8 cellular contexts compared by ENCODE assay signal in genomic region chr16:31458073-31458834, GRCh38. TPM values are rescaled to one million over a fixed set of nuclear protein-coding genes. Genes with fewer than 3 reads are reported as not detected.
DNase-seq lines count a peak whose midpoint lies in the region; ATAC-seq and TF ChIP-seq lines count a peak whose summit lies in the region.

No MANE protein-coding gene starts in this region.

- DNase-seq in EL (peak; percentile 61), H7 (peak; percentile 71), NCI-H2171 (lab: John Stamatoyannopoulos, UW) (peak; percentile 29), epithelial cell of prostate (ENCODE audit: low read depth, low spot score) (no peak), type B pancreatic cell (ENCODE audit: extremely low spot score, unreplicated experiment) (no peak)
- peak; percentile 92 for DNase-seq in activated CD8-positive, alpha-beta memory T cell treated with anti-CD3 and anti-CD28 coated beads, Interleukin-2, amount 10 ng/mL, durations not matched to agents 7 days and 5 days
- peak; percentile 39 to 77 (median 60) for DNase-seq in naive thymus-derived CD8-positive, alpha-beta T cell

- CTCF ChIA-PET in activated CD8-positive, alpha-beta memory T cell treated with anti-CD3 and anti-CD28 coated beads, Interleukin-2, amount 10 ng/mL, durations not matched to agents 7 days and 5 days (lab: Charles Lee): interaction anchor here (0.6 to 7.9 kb wide), 20 partner anchors 10 to 419 kb away, joined by 3 to 74 read pairs (median 4); partner anchors contain the start of genes PYDC1, RUSF1, ZNF267 and ZNF843

- H3K27me3 Mint-ChIP-seq in activated CD8-positive, alpha-beta memory T cell treated with anti-CD3 and anti-CD28 coated beads, Interleukin-2, amount 10 ng/mL, durations not matched to agents 7 days and 5 days: no peaks in the 10 kb centered on the region
- no peaks in the 10 kb centered on the region for H3K27me3 Mint-ChIP-seq in naive thymus-derived CD8-positive, alpha-beta T cell
- no peaks in the 10 kb centered on the region for H3K27me3 Mint-ChIP-seq in type B pancreatic cell

- H3K36me3 Mint-ChIP-seq in activated CD8-positive, alpha-beta memory T cell treated with anti-CD3 and anti-CD28 coated beads, Interleukin-2, amount 10 ng/mL, durations not matched to agents 7 days and 5 days: peaks cover 22% of the 10 kb centered on the region
- peaks cover 0 to 6% (median 3%) of the 10 kb centered on the region in 3 donors for H3K36me3 Mint-ChIP-seq in naive thymus-derived CD8-positive, alpha-beta T cell
- no peaks in the 10 kb centered on the region for H3K36me3 Mint-ChIP-seq in type B pancreatic cell

- peak overlapping the region; percentile 95 for H3K27ac Mint-ChIP-seq in activated CD8-positive, alpha-beta memory T cell treated with anti-CD3 and anti-CD28 coated beads, Interleukin-2, amount 10 ng/mL, durations not matched to agents 7 days and 5 days
- peak overlapping the region; percentile 80 to 100 (median 98) for H3K27ac Mint-ChIP-seq in naive thymus-derived CD8-positive, alpha-beta T cell
- peak overlapping the region; percentile 89 for H3K27ac Mint-ChIP-seq in type B pancreatic cell

- ATAC-seq in activated CD8-positive, alpha-beta memory T cell treated with anti-CD3 and anti-CD28 coated beads, Interleukin-2, amount 10 ng/mL, durations not matched to agents 7 days and 5 days: peak; percentile 16
- peak; percentile 21 to 29 for ATAC-seq in naive thymus-derived CD8-positive, alpha-beta T cell
- no peak for ATAC-seq in GM18870 (IDR thresholded peaks at IDR 0.05; ENCODE audit: unreplicated experiment)

- peak overlapping the region; percentile 96 for H3K27ac ChIP-seq in epithelial cell of prostate

- POLR2A ChIA-PET in naive thymus-derived CD8-positive, alpha-beta T cell (lab: Charles Lee): interaction anchor here (0.6 to 4.1 kb wide), 23 partner anchors 8 to 1650 kb away, joined by 3 to 51 read pairs (median 6); partner anchors contain the start of genes FUS, KAT8, PYCARD and RUSF1

- H3K9me3 Mint-ChIP-seq in activated CD8-positive, alpha-beta memory T cell treated with anti-CD3 and anti-CD28 coated beads, Interleukin-2, amount 10 ng/mL, durations not matched to agents 7 days and 5 days (ENCODE audit: low read depth): no peaks in the 10 kb centered on the region
- peaks cover 0 to 1% (median 0%) of the 10 kb centered on the region in 9 donors for H3K9me3 Mint-ChIP-seq in naive thymus-derived CD8-positive, alpha-beta T cell
- no peaks in the 10 kb centered on the region for H3K9me3 Mint-ChIP-seq in type B pancreatic cell

- H3K36me3 ChIP-seq in H7 (replicated peaks; ENCODE audit: control insufficient read depth, insufficient read depth, low read length): no peaks in the 10 kb centered on the region

- peak overlapping the region; percentile 83 for H3K4me3 ChIP-seq in H7 (ENCODE audit: insufficient read depth, low read depth, low read length)

- peak; percentile 52 for TF ChIP-seq CTCF in type B pancreatic cell (conservative IDR thresholded peaks at IDR 0.05)

- no peaks in the 10 kb centered on the region for H3K27me3 ChIP-seq in H7 (ENCODE audit: control insufficient read depth, insufficient read depth, low read length)

- peak overlapping the region; percentile 89 for H3K4me3 Mint-ChIP-seq in activated CD8-positive, alpha-beta memory T cell treated with anti-CD3 and anti-CD28 coated beads, Interleukin-2, amount 10 ng/mL, durations not matched to agents 7 days and 5 days
- H3K4me3 Mint-ChIP-seq in naive thymus-derived CD8-positive, alpha-beta T cell: peak overlapping the region; percentile 90 to 97 (median 93)
- peak overlapping the region; percentile 89 for H3K4me3 Mint-ChIP-seq in type B pancreatic cell

- peaks cover 52% of the 10 kb centered on the region for H3K4me1 Mint-ChIP-seq in activated CD8-positive, alpha-beta memory T cell treated with anti-CD3 and anti-CD28 coated beads, Interleukin-2, amount 10 ng/mL, durations not matched to agents 7 days and 5 days
- H3K4me1 Mint-ChIP-seq in naive thymus-derived CD8-positive, alpha-beta T cell: peaks cover 19 to 61% (median 48%) of the 10 kb centered on the region in 4 donors
- H3K4me1 Mint-ChIP-seq in type B pancreatic cell (ENCODE audit: unreplicated experiment): peaks cover 28% of the 10 kb centered on the region

RNA-seq across cellular contexts. Expression of gene ARMC5, which starts 1.0 kb away (rescaled TPM):
- 8.0 and 11.6 TPM in 2 replicates for total RNA-seq in H7 (2014; rRNA removed; shearing (Covaris generic))
- 10 to 100 TPM; 19.2 to 22.2 TPM for total RNA-seq in activated CD8-positive, alpha-beta memory T cell treated with anti-CD3 and anti-CD28 coated beads, Interleukin-2, amount 10 ng/mL, durations not matched to agents 7 days and 5 days
- 10 to 100 TPM; 11.1 to 12.0 TPM for total RNA-seq in naive thymus-derived CD8-positive, alpha-beta T cell
- polyA plus RNA-seq in naive thymus-derived CD8-positive, alpha-beta T cell: 1 to 10 TPM; 6.2 to 9.8 (median 8.0) TPM
- 9.4 and 11.1 TPM in 2 replicates for total RNA-seq in type B pancreatic cell (ENCODE audit: low replicate concordance)

RNA-seq across cellular contexts. Expression of gene TGFB1I1, which starts 13.7 kb away (rescaled TPM):
- 3.0 and 3.1 TPM in 2 replicates for total RNA-seq in H7 (2014; rRNA removed; shearing (Covaris generic))
- 1 to 10 TPM in 1 of 2 experiments, under 1 TPM in 1; 0.67 to 1.0 TPM for total RNA-seq in activated CD8-positive, alpha-beta memory T cell treated with anti-CD3 and anti-CD28 coated beads, Interleukin-2, amount 10 ng/mL, durations not matched to agents 7 days and 5 days
- under 1 TPM; 0.58 to 0.68 TPM for total RNA-seq in naive thymus-derived CD8-positive, alpha-beta T cell
- polyA plus RNA-seq in naive thymus-derived CD8-positive, alpha-beta T cell: under 1 TPM; 0.08 to 0.22 (median 0.20) TPM
- total RNA-seq in type B pancreatic cell (ENCODE audit: low replicate concordance): 5.0 and 25.6 TPM in 2 replicates

RNA-seq across cellular contexts. Expression of gene ZNF843, which starts 15.7 kb away (rescaled TPM):
- 0.17 and 0.33 TPM in 2 replicates for total RNA-seq in H7 (2014; rRNA removed; shearing (Covaris generic))
- under 1 TPM; 0.16 to 0.29 TPM for total RNA-seq in activated CD8-positive, alpha-beta memory T cell treated with anti-CD3 and anti-CD28 coated beads, Interleukin-2, amount 10 ng/mL, durations not matched to agents 7 days and 5 days
- under 1 TPM; 0.38 to 0.49 TPM for total RNA-seq in naive thymus-derived CD8-positive, alpha-beta T cell
- under 1 TPM in 2 of 3 donors, not detected in 1; 0.03 to 0.21 TPM for polyA plus RNA-seq in naive thymus-derived CD8-positive, alpha-beta T cell
- total RNA-seq in type B pancreatic cell (ENCODE audit: low replicate concordance): 1.2 and 1.9 TPM in 2 replicates

RNA-seq across cellular contexts. Expression of gene SLC5A2, which starts 24.7 kb away (rescaled TPM):
- total RNA-seq in H7 (2014; rRNA removed; shearing (Covaris generic)): 0.26 and 0.45 TPM in 2 replicates
- total RNA-seq in activated CD8-positive, alpha-beta memory T cell treated with anti-CD3 and anti-CD28 coated beads, Interleukin-2, amount 10 ng/mL, durations not matched to agents 7 days and 5 days: not detected
- 1 to 10 TPM; 3.5 to 4.7 TPM for total RNA-seq in naive thymus-derived CD8-positive, alpha-beta T cell
- 1 to 10 TPM; 2.3 to 2.5 (median 2.5) TPM for polyA plus RNA-seq in naive thymus-derived CD8-positive, alpha-beta T cell
- 0.41 TPM in 1 of 2 replicates, not detected in the other for total RNA-seq in type B pancreatic cell (ENCODE audit: low replicate concordance)

RNA-seq across cellular contexts. Expression of gene COX6A2, which starts 30.1 kb away (rescaled TPM):
- total RNA-seq in H7 (2014; rRNA removed; shearing (Covaris generic)): not detected in 2 replicates
- not detected for total RNA-seq in activated CD8-positive, alpha-beta memory T cell treated with anti-CD3 and anti-CD28 coated beads, Interleukin-2, amount 10 ng/mL, durations not matched to agents 7 days and 5 days
- not detected for total RNA-seq in naive thymus-derived CD8-positive, alpha-beta T cell
- polyA plus RNA-seq in naive thymus-derived CD8-positive, alpha-beta T cell: not detected
- total RNA-seq in type B pancreatic cell (ENCODE audit: low replicate concordance): not detected in 2 replicates

Comparison
In these comparisons a context has a peak if more than half of its experiments do, and no peak if none do; other contexts are left out.
1. DNase-seq: peak in EL (single experiment), H7 (single experiment), NCI-H2171 (single experiment), activated CD8-positive, alpha-beta memory T cell treated with anti-CD3 and anti-CD28 coated beads, Interleukin-2, amount 10 ng/mL, durations not matched to agents 7 days and 5 days (single experiment) and naive thymus-derived CD8-positive, alpha-beta T cell (10 of 10); none in epithelial cell of prostate (single experiment) and type B pancreatic cell (single experiment).
2. Peak in every context shown above with its lines, with median percentiles within 50 percentile points of each other: H3K27ac Mint-ChIP-seq and H3K4me3 Mint-ChIP-seq.